9 cellular contexts compared by ENCODE assay signal in the genomic region with DNA sequence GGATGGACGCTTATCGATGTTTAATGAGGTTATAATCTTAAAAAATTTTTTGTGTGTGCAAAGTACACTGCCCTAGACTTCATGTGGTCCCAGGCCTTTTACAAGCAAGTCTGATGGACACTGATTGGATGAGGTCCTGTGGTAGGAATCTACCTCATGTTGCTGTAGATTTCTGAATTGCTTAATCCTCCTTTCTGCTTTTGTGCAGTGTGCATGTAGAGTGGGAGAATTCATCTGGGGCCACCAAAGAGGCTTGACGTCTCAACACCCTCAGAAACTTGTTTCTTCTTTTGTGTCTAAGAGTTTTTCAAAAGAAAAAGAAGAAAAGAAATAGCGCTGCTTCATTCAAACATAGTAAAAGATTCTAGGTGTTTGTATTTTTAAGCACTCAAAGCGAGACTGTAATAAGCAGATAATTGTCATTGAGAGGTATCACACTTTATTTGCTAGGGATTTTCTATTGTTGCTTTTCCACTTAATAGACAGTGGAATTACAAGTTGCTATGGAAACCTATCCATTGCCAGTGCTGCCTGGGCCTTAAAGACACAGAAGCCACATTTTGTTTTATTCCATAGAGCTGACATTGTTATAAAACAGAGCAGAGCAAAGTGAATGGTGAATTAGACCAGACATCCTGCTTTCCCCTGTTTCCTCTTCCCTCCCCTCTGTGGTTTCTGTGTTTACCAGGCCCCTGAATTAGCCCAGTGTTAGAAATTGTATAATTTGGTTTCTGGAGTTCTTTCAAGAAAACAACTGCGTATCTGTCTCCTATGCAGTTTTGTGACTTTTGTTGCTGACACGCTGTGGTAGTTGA. TPM values are rescaled to one million over a fixed set of nuclear protein-coding genes. Genes with fewer than 3 reads are reported as not detected.
A peak's percentile ranks its signal among the peaks of the same experiment; 100 is the strongest.
DNase-seq lines count a peak whose midpoint lies in the region; ATAC-seq and TF ChIP-seq lines count a peak whose summit lies in the region.
"Had no signal": no experiment of that assay in that cellular context is flagged by ENCODE, and none has a peak within 500 bp of the region (broad histone marks: within the 10 kb centered on the region; RNA-seq: fewer than 3 reads in every experiment).

No MANE protein-coding gene starts in this region.

- H3K9me3 ChIP-seq in T-helper 17 cell (ENCODE audit: control insufficient read depth, low read length, poor library complexity, severe bottlenecking) (no peaks in the 10 kb centered on the region), tibial nerve (no peaks in the 10 kb centered on the region)

- H3K4me1 Mint-ChIP-seq in T-helper 17 cell = peaks cover 10% of the 10 kb centered on the region

- 45 to 62% methylated on average over 7 of the region's 7 CpGs for WGBS in tibial nerve, 2 donors

- H3K27ac ChIP-seq in layer of hippocampus (ENCODE audit: low read depth, low read length) (peak overlapping the region; percentile 91), tibial nerve (peak overlapping the region in 3 of 4 donors; percentile 32 to 68 (median 63))
- H3K27ac ChIP-seq: foreskin keratinocyte had no signal

- peak; percentile 9 to 28 for DNase-seq in NCI-H446 (lab: John Stamatoyannopoulos, UW)
- no peak for DNase-seq in NCI-H446 treated with DMSO at 0.1 percent for 48 hours (lab: John Stamatoyannopoulos, UW)
- no peak for DNase-seq in T-helper 17 cell
- DNase-seq in tibial nerve (ENCODE audit: low spot score in 2 of 2) = no peak
- DNase-seq in stimulated activated naive CD4-positive, alpha-beta T cell treated with Interleukin-2 at 50 U/mL for 16 hours (lab: John Stamatoyannopoulos, UW) = no peak

- H3K4me3 Mint-ChIP-seq in T-helper 17 cell = no peak overlapping the region

- no peaks in the 10 kb centered on the region for H3K27me3 Mint-ChIP-seq in T-helper 17 cell

- ATAC-seq in T-helper 17 cell (no peak), HG03135 (IDR thresholded peaks at IDR 0.05; ENCODE audit: unreplicated experiment) (no peak), GM21723 (IDR thresholded peaks at IDR 0.05; ENCODE audit: unreplicated experiment) (no peak)

- H3K4me1 ChIP-seq in tibial nerve = peaks cover 0 to 42% (median 13%) of the 10 kb centered on the region in 4 donors
- H3K4me1 ChIP-seq: foreskin keratinocyte had no signal

- no peaks in the 10 kb centered on the region for H3K36me3 Mint-ChIP-seq in T-helper 17 cell (ENCODE audit: low read depth)

- peak overlapping the region; percentile 51 for H3K27ac Mint-ChIP-seq in T-helper 17 cell

- no peak for TF ChIP-seq CTCF in tibial nerve (IDR thresholded peaks at IDR 0.05)

- H3K27me3 ChIP-seq in layer of hippocampus (ENCODE audit: control insufficient read depth, insufficient read depth, low read length) = no peaks in the 10 kb centered on the region
- no peaks in the 10 kb centered on the region for H3K27me3 ChIP-seq in tibial nerve
- H3K27me3 ChIP-seq: foreskin keratinocyte had no signal

- no peak for TF ChIP-seq POLR2A in tibial nerve (IDR thresholded peaks at IDR 0.05)

- no peaks in the 10 kb centered on the region for H3K36me3 ChIP-seq in tibial nerve

- H3K4me3 ChIP-seq in tibial nerve = no peak overlapping the region

- TF ChIP-seq EP300 in tibial nerve (IDR thresholded peaks at IDR 0.05) = peak in 1 of 2 donors; percentile 20

RNA-seq across cellular contexts. Expression of gene NR1D2, which starts 46.4 kb away (rescaled TPM):
- 100 to 1,000 TPM; 132 to 171 TPM for total RNA-seq in T-helper 17 cell
- total RNA-seq in tibial nerve = 10 to 100 TPM; 27.3 to 68.2 (median 52.8) TPM

Comparison
In these comparisons a context has a peak if more than half of its experiments do, and no peak if none do; other contexts are left out.
1. DNase-seq: peak in NCI-H446 (2 of 2); none in NCI-H446 treated with DMSO at 0.1 percent for 48 hours (single experiment), T-helper 17 cell (0 of 3), tibial nerve (0 of 2) and stimulated activated naive CD4-positive, alpha-beta T cell treated with Interleukin-2 at 50 U/mL for 16 hours (single experiment).